Comparison of ENCODE assay signal across 11 cellular contexts in genomic region chr1:207888647-207889046, GRCh38. TPM values are rescaled to one million over a fixed set of nuclear protein-coding genes. Genes with fewer than 3 reads are reported as not detected.
DNase-seq lines count a peak whose midpoint lies in the region; ATAC-seq, FAIRE-seq and TF ChIP-seq lines count a peak whose summit lies in the region.
"Had no signal": no experiment of that assay in that cellular context is flagged by ENCODE, and none has a peak within 500 bp of the region (broad histone marks: within the 10 kb centered on the region; RNA-seq: fewer than 3 reads in every experiment).

No MANE protein-coding gene starts in this region.

- ATAC-seq in left lobe of liver = no peak
- ATAC-seq: natural killer cell treated with Interleukin-12 subunit alpha and Interleukin-12 subunit beta and Interleukin-15 and Interleukin-18, amount 100 ng/mL, for 72 hours had no signal

- H3K27ac ChIP-seq in coronary artery (peak overlapping the region; percentile 59 to 83), kidney (ENCODE audit: low read depth in 2 of 2, low read length in 2 of 2) (peak overlapping the region; percentile 0 to 81), transverse colon (peak overlapping the region; percentile 68 to 71 (median 70))

- intact Hi-C loops in kidney (cut with DNase I) (loop anchor here (5.0 kb wide), 1 partner anchor 74 kb away; no protein-coding TSS in a partner anchor), transverse colon (cut with DNase I; ENCODE audit: low total_unique reads) (loop anchor here (5.0 kb wide), 1 partner anchor 74 kb away; no protein-coding TSS in a partner anchor)

- H3K9me3 ChIP-seq in kidney (ENCODE audit: control insufficient read depth in 1 of 2, low read length in 2 of 2) (no peaks in the 10 kb centered on the region), transverse colon (no peaks in the 10 kb centered on the region)

- H3K27ac Mint-ChIP-seq in HFFc6 = peak overlapping the region; percentile 95

- H3K9me3 Mint-ChIP-seq in HFFc6 = no peaks in the 10 kb centered on the region
- H3K9me3 Mint-ChIP-seq: natural killer cell treated with Interleukin-12 subunit alpha and Interleukin-12 subunit beta and Interleukin-15 and Interleukin-18, amount 100 ng/mL, for 72 hours had no signal

- H3K4me3 Mint-ChIP-seq in HFFc6 = peak overlapping the region; percentile 32
- H3K4me3 Mint-ChIP-seq: natural killer cell treated with Interleukin-12 subunit alpha and Interleukin-12 subunit beta and Interleukin-15 and Interleukin-18, amount 100 ng/mL, for 72 hours had no signal

- TF ChIP-seq CTCF in HFFc6 (IDR thresholded peaks at IDR 0.05) = peak; percentile 43
- TF ChIP-seq CTCF in coronary artery (IDR thresholded peaks at IDR 0.05) = no peak
- TF ChIP-seq CTCF in kidney (IDR thresholded peaks at IDR 0.05; ENCODE audit: borderline replicate concordance, extremely low read depth, insufficient read depth) = no peak
- TF ChIP-seq CTCF in transverse colon (IDR thresholded peaks at IDR 0.05) = no peak

- H3K4me3 ChIP-seq in coronary artery = no peak overlapping the region
- no peak overlapping the region for H3K4me3 ChIP-seq in kidney (ENCODE audit: low read length in 2 of 2)
- no peak overlapping the region for H3K4me3 ChIP-seq in transverse colon

- peaks cover 62% of the 10 kb centered on the region for H3K4me1 Mint-ChIP-seq in HFFc6 (ENCODE audit: low read depth)

- no peak for TF ChIP-seq POLR2A in transverse colon (IDR thresholded peaks at IDR 0.05)

- in situ Hi-C loops in transverse colon (cut with MboI; ENCODE audit: low pct_ligation_motif_present in 1 of 4, low pct_unique_long_range_greater_than_20kb in 1 of 4, low sequenced_read_pairs in 3 of 4) = loop anchor here in 3 of 4 donors (5.0 to 10.0 kb wide), 2 partner anchors 69 to 76 kb away; no protein-coding TSS in a partner anchor

- FAIRE-seq in kidney (lab: Jason Lieb, UNC) = no peak

- WGBS in transverse colon (ENCODE audit: low coverage in 1 of 2), 2 donors = 81% methylated on average over 5 of the region's 5 CpGs; no CpG with 5 or more reads in 1 of the 2 donors

- no peak overlapping the region for H3K9ac ChIP-seq in kidney (ENCODE audit: low read length in 2 of 2)

- no peaks in the 10 kb centered on the region for H3K36me3 Mint-ChIP-seq in HFFc6 (ENCODE audit: low read depth)
- H3K36me3 Mint-ChIP-seq: natural killer cell treated with Interleukin-12 subunit alpha and Interleukin-12 subunit beta and Interleukin-15 and Interleukin-18, amount 100 ng/mL, for 72 hours had no signal

- DNase-seq in HFFc6 (peak; percentile 60), coronary artery (ENCODE audit: low spot score) (no peak), kidney (no peak), transverse colon (no peak), left lobe of liver (ENCODE audit: low spot score) (no peak), NCI-H2227 treated with DMSO at 0.1 percent for 48 hours (lab: John Stamatoyannopoulos, UW) (no peak)
- DNase-seq in activated CD4-positive, CD25-positive, alpha-beta regulatory T cell treated with anti-CD3 and anti-CD28 coated beads, Interleukin-2, amount 50 U/mL, for 72 hours = no peak
- DNase-seq: NCI-H1436 treated with DMSO at 0.1 percent for 48 hours; stimulated activated CD4-positive, alpha-beta T cell treated with anti-CD3 and anti-CD28 coated beads, Interleukin-4, amount 100 ng/mL, for 1 hour had no signal

- H3K36me3 ChIP-seq in kidney (ENCODE audit: control insufficient read depth in 1 of 2, insufficient read depth in 2 of 2, low read length in 2 of 2) = no peaks in the 10 kb centered on the region
- H3K36me3 ChIP-seq in transverse colon = no peaks in the 10 kb centered on the region

- H3K27me3 Mint-ChIP-seq in HFFc6 (ENCODE audit: insufficient read depth) = no peaks in the 10 kb centered on the region; the same call in 1 of the 2 replicates

- TF ChIP-seq EP300 in transverse colon (IDR thresholded peaks at IDR 0.05; ENCODE audit: low read depth) = no peak

- no peaks in the 10 kb centered on the region for H3K27me3 ChIP-seq in transverse colon

- H3K4me1 ChIP-seq in kidney (ENCODE audit: control insufficient read depth in 1 of 2, insufficient read depth in 1 of 2, low read depth in 1 of 2, low read length in 2 of 2) (peaks cover 25 to 29% of the 10 kb centered on the region in 2 donors), transverse colon (peaks cover 14 to 51% (median 23%) of the 10 kb centered on the region in 4 donors)

RNA-seq across cellular contexts. Expression of gene CD34, which starts 22.3 kb away (rescaled TPM):
- under 1 TPM; 0.31 to 0.60 (median 0.52) TPM for total RNA-seq in HFFc6 (2021; fragmentation: NEBNext Ultra II Directional; extraction: Animal tissue kit (Norgen Biotek cat#: 25700))
- total RNA-seq in kidney (50.9 TPM), transverse colon (10 to 100 TPM in 2 of 4 donors, 1 to 10 TPM in 2; 7.5 to 85.2 (median 9.7) TPM), left lobe of liver (1.1 TPM)
- polyA plus RNA-seq in kidney (ENCODE audit: insufficient read depth, low read depth, low replicate concordance) = 69.4 TPM
- total RNA-seq: natural killer cell treated with Interleukin-12 subunit alpha and Interleukin-12 subunit beta and Interleukin-15 and Interleukin-18, amount 100 ng/mL, for 72 hours; OCI-LY7 had no signal
